ENCODE assay signal across 15 cellular contexts in the genomic region with DNA sequence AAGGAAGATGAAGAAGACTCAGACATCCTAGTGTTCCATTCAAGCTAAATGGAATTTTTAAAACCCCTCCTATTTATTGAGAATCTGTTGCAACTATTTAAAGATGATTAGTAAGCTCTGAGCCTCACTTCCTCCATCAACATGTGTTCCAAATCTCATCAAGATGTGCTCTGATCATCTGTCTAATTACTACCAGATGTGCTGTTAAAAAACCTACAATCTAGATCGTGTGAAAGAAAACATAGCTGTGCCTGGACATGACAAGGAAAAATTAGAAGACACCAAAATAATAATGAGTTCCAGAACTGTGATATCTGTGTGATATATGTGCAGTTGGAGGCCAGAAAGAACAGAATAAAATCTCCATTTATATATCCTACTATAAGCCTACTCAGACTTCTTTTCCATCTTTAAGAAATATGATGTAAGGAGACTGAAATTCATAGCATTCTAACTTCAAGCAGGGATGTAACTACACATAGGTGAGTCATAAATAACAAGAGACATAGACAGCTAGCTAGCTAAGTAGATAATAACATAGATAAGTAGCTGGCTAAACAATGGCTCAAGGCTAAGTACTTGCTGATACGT. TPM values are rescaled to one million over a fixed set of nuclear protein-coding genes. Genes with fewer than 3 reads are reported as not detected.
DNase-seq lines count a peak whose midpoint lies in the region; ATAC-seq and TF ChIP-seq lines count a peak whose summit lies in the region.
"Had no signal": no experiment of that assay in that cellular context is flagged by ENCODE, and none has a peak within 500 bp of the region (broad histone marks: within the 10 kb centered on the region; RNA-seq: fewer than 3 reads in every experiment).

No MANE protein-coding gene starts in this region.

- intact Hi-C loops in A673 (cut with micrococcal nuclease; ENCODE audit: unreplicated experiment), result loop anchor here (10.0 kb wide), 1 partner anchor 774 kb away; a partner anchor contains a TSS
- intact Hi-C loops in activated T-helper 1 cell treated with anti-CD3 and anti-CD28 coated beads, Interleukin-12 subunit alpha, Interleukin-12 subunit beta, Interleukin-2, Interleukin-4 antibody, amounts not matched to agents 30 ng/mL and 10 ng/mL and 1 ng/mL, durations not matched to agents 14 hours and 24 hours and 36 hours (cut with micrococcal nuclease), result loop anchor here (10.0 kb wide), 1 partner anchor 746 kb away; a partner anchor contains a TSS
- intact Hi-C loops in transverse colon (cut with DNase I; ENCODE audit: low total_unique reads), result loop anchor here (5.0 kb wide), 1 partner anchor 43 kb away; a partner anchor contains a TSS

- H3K36me3 Mint-ChIP-seq in activated T-helper 1 cell treated with anti-CD3 and anti-CD28 coated beads, Interleukin-12 subunit alpha, Interleukin-12 subunit beta, Interleukin-2, Interleukin-4 antibody, amounts not matched to agents 30 ng/mL and 10 ng/mL and 1 ng/mL, durations not matched to agents 14 hours and 24 hours and 36 hours (ENCODE audit: low read depth), result peaks cover 66% of the 10 kb centered on the region

- 64 to 77% methylated on average over 1 to 2 of the region's 2 CpGs for WGBS in transverse colon (ENCODE audit: low coverage in 1 of 2), 2 donors
- WGBS in tibial nerve, 2 donors, result 75 to 83% methylated on average over 2 of the region's 2 CpGs

- no peak overlapping the region for H3K4me3 Mint-ChIP-seq in activated T-helper 1 cell treated with anti-CD3 and anti-CD28 coated beads, Interleukin-12 subunit alpha, Interleukin-12 subunit beta, Interleukin-2, Interleukin-4 antibody, amounts not matched to agents 30 ng/mL and 10 ng/mL and 1 ng/mL, durations not matched to agents 14 hours and 24 hours and 36 hours
- H3K4me3 Mint-ChIP-seq: central memory CD8-positive, alpha-beta T cell; neural progenitor cell had no signal

- no peak for TF ChIP-seq POLR2A in transverse colon (IDR thresholded peaks at IDR 0.05)
- no peak for TF ChIP-seq POLR2A in tibial nerve (IDR thresholded peaks at IDR 0.05)

- in situ Hi-C loops in transverse colon (cut with MboI; ENCODE audit: low pct_ligation_motif_present in 1 of 4, low pct_unique_long_range_greater_than_20kb in 1 of 4, low sequenced_read_pairs in 3 of 4), result loop anchor here in 2 of 4 donors (10.0 to 25.0 kb wide), 2 partner anchors 46 to 283 kb away; a partner anchor contains a TSS
- in situ Hi-C loops in HAP-1 (cut with MboI; ENCODE audit: low sequenced_read_pairs), result no loop called here

- DNase-seq in A673 (ENCODE audit: low spot score) (peak; percentile 62), GM03348 (ENCODE audit: low spot score) (peak; percentile 60), fibroblast of the aortic adventitia (ENCODE audit: low read depth) (peak; percentile 92), transverse colon (no peak), HAP-1 (ENCODE audit: low spot score in 2 of 2) (no peak), tibial nerve (ENCODE audit: low spot score in 2 of 2) (no peak)
- DNase-seq in activated T-helper 1 cell treated with anti-CD3 and anti-CD28 coated beads, Interleukin-12 subunit alpha, Interleukin-12 subunit beta, Interleukin-2, Interleukin-4 antibody, amounts not matched to agents 30 ng/mL and 10 ng/mL and 1 ng/mL, durations not matched to agents 14 hours and 24 hours and 36 hours (ENCODE audit: low spot score), result no peak
- DNase-seq: NCI-H2081 treated with DMSO at 0.1 percent for 48 hours had no signal

- no peaks in the 10 kb centered on the region for H3K27me3 Mint-ChIP-seq in activated T-helper 1 cell treated with anti-CD3 and anti-CD28 coated beads, Interleukin-12 subunit alpha, Interleukin-12 subunit beta, Interleukin-2, Interleukin-4 antibody, amounts not matched to agents 30 ng/mL and 10 ng/mL and 1 ng/mL, durations not matched to agents 14 hours and 24 hours and 36 hours (ENCODE audit: insufficient read depth)
- H3K27me3 Mint-ChIP-seq: central memory CD8-positive, alpha-beta T cell had no signal

- POLR2A ChIA-PET in A673 (lab: Charles Lee; ENCODE audit: low non-redundant PET), result interaction anchor here (0.6 to 0.7 kb wide), 2 partner anchors 46 to 59 kb away, joined by 3 to 4 read pairs; a partner anchor contains a TSS

- H3K27ac Mint-ChIP-seq in activated T-helper 1 cell treated with anti-CD3 and anti-CD28 coated beads, Interleukin-12 subunit alpha, Interleukin-12 subunit beta, Interleukin-2, Interleukin-4 antibody, amounts not matched to agents 30 ng/mL and 10 ng/mL and 1 ng/mL, durations not matched to agents 14 hours and 24 hours and 36 hours, result peak overlapping the region; percentile 47
- H3K27ac Mint-ChIP-seq: neural progenitor cell had no signal

- H3K9me3 Mint-ChIP-seq in activated T-helper 1 cell treated with anti-CD3 and anti-CD28 coated beads, Interleukin-12 subunit alpha, Interleukin-12 subunit beta, Interleukin-2, Interleukin-4 antibody, amounts not matched to agents 30 ng/mL and 10 ng/mL and 1 ng/mL, durations not matched to agents 14 hours and 24 hours and 36 hours, result no peaks in the 10 kb centered on the region
- H3K9me3 Mint-ChIP-seq: central memory CD8-positive, alpha-beta T cell; neural progenitor cell had no signal

- CTCF ChIA-PET in A673 (lab: Charles Lee), result interaction anchor here (0.6 kb wide), 1 partner anchor 274 kb away, joined by 3 read pairs; no protein-coding TSS in a partner anchor

- H3K4me1 Mint-ChIP-seq in activated T-helper 1 cell treated with anti-CD3 and anti-CD28 coated beads, Interleukin-12 subunit alpha, Interleukin-12 subunit beta, Interleukin-2, Interleukin-4 antibody, amounts not matched to agents 30 ng/mL and 10 ng/mL and 1 ng/mL, durations not matched to agents 14 hours and 24 hours and 36 hours (ENCODE audit: low read depth), result peaks cover 32% of the 10 kb centered on the region

- no TSS peak for BruUV-seq in A673 (replicated peaks; lab: Mats Ljungman, UMichigan)

- ATAC-seq in HG02885 (IDR thresholded peaks at IDR 0.05; ENCODE audit: poor library complexity, unreplicated experiment), result no peak
- ATAC-seq: gastroesophageal sphincter, left lobe of liver had no signal

- H3K27me3 ChIP-seq in A673 (replicated peaks; ENCODE audit: insufficient read depth, low read depth, low read length, poor library complexity), result no peaks in the 10 kb centered on the region
- no peaks in the 10 kb centered on the region for H3K27me3 ChIP-seq in transverse colon
- no peaks in the 10 kb centered on the region for H3K27me3 ChIP-seq in HAP-1 (ENCODE audit: low read depth)
- no peaks in the 10 kb centered on the region for H3K27me3 ChIP-seq in tibial nerve
- H3K27me3 ChIP-seq: gastroesophageal sphincter, neural progenitor cell had no signal

- H3K4me3 ChIP-seq in A673 (ENCODE audit: low read depth, low read length, poor library complexity, severe bottlenecking) (no peak overlapping the region), fibroblast of the aortic adventitia (ENCODE audit: low read depth, low read length) (no peak overlapping the region), transverse colon (no peak overlapping the region), HAP-1 (no peak overlapping the region), tibial nerve (no peak overlapping the region)
- H3K4me3 ChIP-seq: gastroesophageal sphincter, neural progenitor cell had no signal

- no peaks in the 10 kb centered on the region for H3K9me3 ChIP-seq in A673 (ENCODE audit: low read depth, low read length, poor library complexity, severe bottlenecking)
- no peaks in the 10 kb centered on the region for H3K9me3 ChIP-seq in transverse colon
- H3K9me3 ChIP-seq in HAP-1, result no peaks in the 10 kb centered on the region
- H3K9me3 ChIP-seq in tibial nerve, result no peaks in the 10 kb centered on the region
- H3K9me3 ChIP-seq: gastroesophageal sphincter had no signal

- TF ChIP-seq EP300 in transverse colon (IDR thresholded peaks at IDR 0.05; ENCODE audit: low read depth), result no peak
- no peak for TF ChIP-seq EP300 in tibial nerve (IDR thresholded peaks at IDR 0.05)

- H3K36me3 ChIP-seq in A673 (ENCODE audit: insufficient read depth, low read length, poor library complexity, severe bottlenecking), result peaks cover 60% of the 10 kb centered on the region
- peaks cover 0 to 74% (median 27%) of the 10 kb centered on the region in 4 donors for H3K36me3 ChIP-seq in transverse colon
- peaks cover 70% of the 10 kb centered on the region for H3K36me3 ChIP-seq in HAP-1 (replicated peaks)
- H3K36me3 ChIP-seq in tibial nerve, result peaks cover 0 to 75% (median 40%) of the 10 kb centered on the region in 3 donors

- H3K27ac ChIP-seq in A673 (ENCODE audit: low read depth, low read length, poor library complexity, severe bottlenecking) (peak overlapping the region; percentile 84), transverse colon (no peak overlapping the region), tibial nerve (no peak overlapping the region)
- H3K27ac ChIP-seq: gastroesophageal sphincter, KMS-11, neural progenitor cell, VCaP had no signal

- H3K4me1 ChIP-seq in A673 (ENCODE audit: insufficient read depth, low read length, poor library complexity, severe bottlenecking), result peaks cover 24% of the 10 kb centered on the region
- peaks cover 0 to 11% (median 2%) of the 10 kb centered on the region in 4 donors for H3K4me1 ChIP-seq in transverse colon
- H3K4me1 ChIP-seq in HAP-1, result peaks cover 12% of the 10 kb centered on the region
- H3K4me1 ChIP-seq in tibial nerve, result peaks cover 0 to 26% (median 4%) of the 10 kb centered on the region in 4 donors
- H3K4me1 ChIP-seq: neural progenitor cell had no signal

- TF ChIP-seq CTCF in A673 (conservative IDR thresholded peaks at IDR 0.05; ENCODE audit: low read depth, low read length) (no peak), fibroblast of the aortic adventitia (IDR thresholded peaks at IDR 0.05; ENCODE audit: insufficient read depth, low read length) (no peak), transverse colon (IDR thresholded peaks at IDR 0.05) (no peak), tibial nerve (IDR thresholded peaks at IDR 0.05) (no peak)

RNA-seq across cellular contexts. Expression of a gene that starts 7.7 kb away (rescaled TPM):
- total RNA-seq in A673 (2021) (57.2 and 58.2 TPM in 2 replicates), fibroblast of the aortic adventitia (ENCODE audit: low replicate concordance) (61.6 and 186 TPM in 2 replicates), transverse colon (100 to 1,000 TPM in 1 of 4 donors, 10 to 100 TPM in 3; 30.7 to 287 (median 46.6) TPM), tibial nerve (10 to 100 TPM; 47.7 to 77.1 (median 61.3) TPM)
- 34.1 and 35.9 TPM in 2 replicates for total RNA-seq in activated T-helper 1 cell treated with anti-CD3 and anti-CD28 coated beads, Interleukin-12 subunit alpha, Interleukin-12 subunit beta, Interleukin-2, Interleukin-4 antibody, amounts not matched to agents 30 ng/mL and 10 ng/mL and 1 ng/mL, durations not matched to agents 14 hours and 24 hours and 36 hours

RNA-seq across cellular contexts. Expression of a gene that starts 8.0 kb away (rescaled TPM):
- total RNA-seq in A673 (2021), result 24.3 and 29.4 TPM in 2 replicates
- total RNA-seq in activated T-helper 1 cell treated with anti-CD3 and anti-CD28 coated beads, Interleukin-12 subunit alpha, Interleukin-12 subunit beta, Interleukin-2, Interleukin-4 antibody, amounts not matched to agents 30 ng/mL and 10 ng/mL and 1 ng/mL, durations not matched to agents 14 hours and 24 hours and 36 hours, result 15.6 and 15.8 TPM in 2 replicates
- 5.6 and 15.6 TPM in 2 replicates for total RNA-seq in fibroblast of the aortic adventitia (ENCODE audit: low replicate concordance)
- total RNA-seq in transverse colon, result 1 to 10 TPM; 5.6 to 9.6 (median 8.0) TPM
- total RNA-seq in tibial nerve, result 1 to 10 TPM; 4.8 to 7.9 (median 5.8) TPM

RNA-seq across cellular contexts. Expression of a gene that starts 45.8 kb away (rescaled TPM):
- total RNA-seq in A673 (2021) (50.8 and 55.6 TPM in 2 replicates), fibroblast of the aortic adventitia (ENCODE audit: low replicate concordance) (109 and 134 TPM in 2 replicates), transverse colon (100 to 1,000 TPM in 1 of 4 donors, 10 to 100 TPM in 3; 30.8 to 128 (median 48.5) TPM), tibial nerve (100 to 1,000 TPM in 3 of 4 donors, 10 to 100 TPM in 1; 99.9 to 130 (median 120) TPM)
- total RNA-seq in activated T-helper 1 cell treated with anti-CD3 and anti-CD28 coated beads, Interleukin-12 subunit alpha, Interleukin-12 subunit beta, Interleukin-2, Interleukin-4 antibody, amounts not matched to agents 30 ng/mL and 10 ng/mL and 1 ng/mL, durations not matched to agents 14 hours and 24 hours and 36 hours, result 40.4 and 41.3 TPM in 2 replicates

RNA-seq across cellular contexts. Expression of a gene that starts 46.0 kb away (rescaled TPM):
- total RNA-seq in A673 (2021) (30.3 and 33.5 TPM in 2 replicates), fibroblast of the aortic adventitia (ENCODE audit: low replicate concordance) (3.8 and 12.7 TPM in 2 replicates), transverse colon (10 to 100 TPM in 2 of 4 donors, 1 to 10 TPM in 1, under 1 TPM in 1; 0.80 to 22.1 (median 13.5) TPM), tibial nerve (10 to 100 TPM; 10.7 to 17.7 (median 13.8) TPM)
- 27.8 and 29.4 TPM in 2 replicates for total RNA-seq in activated T-helper 1 cell treated with anti-CD3 and anti-CD28 coated beads, Interleukin-12 subunit alpha, Interleukin-12 subunit beta, Interleukin-2, Interleukin-4 antibody, amounts not matched to agents 30 ng/mL and 10 ng/mL and 1 ng/mL, durations not matched to agents 14 hours and 24 hours and 36 hours

Comparison
In these comparisons a context has a peak if more than half of its experiments do, and no peak if none do; other contexts are left out.
1. DNase-seq: peak in A673 (single experiment), GM03348 (single experiment) and fibroblast of the aortic adventitia (single experiment); none in activated T-helper 1 cell treated with anti-CD3 and anti-CD28 coated beads, Interleukin-12 subunit alpha, Interleukin-12 subunit beta, Interleukin-2, Interleukin-4 antibody, amounts not matched to agents 30 ng/mL and 10 ng/mL and 1 ng/mL, durations not matched to agents 14 hours and 24 hours and 36 hours (single experiment), transverse colon (single experiment), HAP-1 (0 of 2) and tibial nerve (0 of 2).